Comparison of ENCODE assay signal across 3 cellular contexts in genomic region chr17:78940241-78940640, GRCh38.
TF ChIP-seq lines count a peak whose summit lies in the region.

No MANE protein-coding gene starts in this region.

TF ChIP-seq in SK-N-SH, 30 proteins besides CTCF, POLR2A, EP300 and RAD21 (continued from another document and continues in another):
- TF ChIP-seq EZH2phosphoT487 (IDR thresholded peaks at IDR 0.05; ENCODE audit: borderline replicate concordance, low read depth), result no peak
- no peak for TF ChIP-seq IRF3 (IDR thresholded peaks at IDR 0.05; ENCODE audit: low read depth, low read length)
- no peak for TF ChIP-seq SIN3A (IDR thresholded peaks at IDR 0.05; ENCODE audit: borderline replicate concordance, low read depth, low read length)
- no peak for TF ChIP-seq JUND (IDR thresholded peaks at IDR 0.05)
- TF ChIP-seq USF2 (IDR thresholded peaks at IDR 0.05; ENCODE audit: borderline replicate concordance, low read depth, low read length), result no peak
- no peak for TF ChIP-seq NFIC (IDR thresholded peaks at IDR 0.05; ENCODE audit: borderline replicate concordance)
- no peak for TF ChIP-seq POLR2AphosphoS5 (IDR thresholded peaks at IDR 0.05; ENCODE audit: low read depth, low read length)
- TF ChIP-seq YY1 (IDR thresholded peaks at IDR 0.05; ENCODE audit: low read depth), result no peak
- no peak for TF ChIP-seq ZBTB33 (IDR thresholded peaks at IDR 0.05; ENCODE audit: borderline replicate concordance, low read depth)
- no peak for TF ChIP-seq RFX5 (IDR thresholded peaks at IDR 0.05; ENCODE audit: low read length)

TF ChIP-seq in SK-N-SH treated with all-trans-retinoic acid at 6 μM for 48 hours, 23 proteins besides CTCF, POLR2A, EP300 and RAD21:
- TF ChIP-seq PATZ1 (CRISPR knock-in tag; IDR thresholded peaks at IDR 0.05; ENCODE audit: borderline replicate concordance), result no peak

TF ChIP-seq in neural cell, 6 proteins besides CTCF, POLR2A, EP300 and RAD21 (continued from another document):
- TF ChIP-seq REST (IDR thresholded peaks at IDR 0.05; ENCODE audit: borderline replicate concordance) (no peak), SMC3 (conservative IDR thresholded peaks at IDR 0.05; ENCODE audit: poor library complexity) (no peak), EZH2 (IDR thresholded peaks at IDR 0.05; ENCODE audit: borderline replicate concordance, insufficient read depth, low read length, poor library complexity, severe bottlenecking) (no peak)
TF ChIP-seq in neural cell: peak in this region for 0.
